In genomic region chr12:12915654-12916053, GRCh38 we compare ENCODE assay signal across 17 cellular contexts. TPM values are rescaled to one million over a fixed set of nuclear protein-coding genes. Genes with fewer than 3 reads are reported as not detected.
A peak's percentile ranks its signal among the peaks of the same experiment; 100 is the strongest.
DNase-seq lines count a peak whose midpoint lies in the region; ATAC-seq, FAIRE-seq and TF ChIP-seq lines count a peak whose summit lies in the region.
"Had no signal": no experiment of that assay in that cellular context is flagged by ENCODE, and none has a peak within 500 bp of the region (broad histone marks: within the 10 kb centered on the region; RNA-seq: fewer than 3 reads in every experiment).

No MANE protein-coding gene starts in this region.

- no peaks in the 10 kb centered on the region for H3K36me3 ChIP-seq in HepG2 (replicated peaks in 1 of 2; ENCODE audit: control insufficient read depth in 1 of 2, insufficient read depth in 2 of 2, low read length in 2 of 2)
- H3K36me3 ChIP-seq in right lobe of liver: no peaks in the 10 kb centered on the region
- no peaks in the 10 kb centered on the region; the same call in none of the 2 replicates for H3K36me3 ChIP-seq in WERI-Rb-1
- H3K36me3 ChIP-seq: neutrophil had no signal

- FAIRE-seq in HepG2 (lab: Jason Lieb, UNC): no peak

- peaks cover 4 to 16% of the 10 kb centered on the region in 2 experiments for H3K27me3 ChIP-seq in HepG2 (ENCODE audit: control insufficient read depth in 1 of 2, insufficient read depth in 2 of 2, low read length in 2 of 2)
- H3K27me3 ChIP-seq in right lobe of liver: no peaks in the 10 kb centered on the region
- H3K27me3 ChIP-seq in WERI-Rb-1 (ENCODE audit: insufficient read depth, low read depth, severe bottlenecking): no peaks in the 10 kb centered on the region
- H3K27me3 ChIP-seq: foreskin keratinocyte, thyroid gland had no signal

- H3K4me3 ChIP-seq in HepG2 (replicated peaks in 1 of 3; ENCODE audit: insufficient read depth in 1 of 3, low read depth in 2 of 3, low read length in 3 of 3): no peak overlapping the region
- H3K4me3 ChIP-seq in right lobe of liver: no peak overlapping the region
- H3K4me3 ChIP-seq in WERI-Rb-1 (ENCODE audit: low read depth, low read length): no peak overlapping the region
- H3K4me3 ChIP-seq: K562, mucosa of descending colon, thyroid gland had no signal

- intact Hi-C loops in HepG2 (cut with micrococcal nuclease; ENCODE audit: unreplicated experiment) (loop anchor here (1.0 kb wide), 3 partner anchors 60 to 297 kb away; no protein-coding TSS in a partner anchor), right lobe of liver (cut with DNase I) (loop anchor here (10.0 kb wide), 3 partner anchors 59 to 299 kb away; no protein-coding TSS in a partner anchor)

- POLR2A ChIA-PET in HepG2 (lab: Yijun Ruan, JAX): no interaction called here

- no peaks in the 10 kb centered on the region for H3K79me2 ChIP-seq in HepG2 (ENCODE audit: insufficient read depth, low read length)

- CTCF ChIA-PET in HepG2 (lab: Yijun Ruan, JAX; ENCODE audit: low intra/inter-chr PET ratio, low total read pairs): interaction anchor here (0.7 to 2.0 kb wide), 7 partner anchors 60 to 318 kb away, joined by 3 to 31 read pairs (median 5); no protein-coding TSS in a partner anchor

- H4K20me1 ChIP-seq in HepG2 (ENCODE audit: insufficient read depth, low read length): no peaks in the 10 kb centered on the region; the same call in 1 of the 2 replicates

- H2AFZ ChIP-seq in HepG2 (ENCODE audit: low read length): no peak overlapping the region

- TF ChIP-seq POLR2A in HepG2 (IDR thresholded peaks at IDR 0.05; ENCODE audit: insufficient read depth in 1 of 2, low read depth in 2 of 2, low read length in 2 of 2): no peak
- no peak for TF ChIP-seq POLR2A in right lobe of liver (IDR thresholded peaks at IDR 0.05)
- TF ChIP-seq POLR2A in erythroblast (IDR thresholded peaks at IDR 0.05; ENCODE audit: low read length): no peak

- 36% methylated on average over 10 of the region's 10 CpGs for WGBS in HepG2 (ENCODE audit: low lambda C conversion rate)
- 68% methylated on average over 10 of the region's 10 CpGs for WGBS in right lobe of liver (ENCODE audit: insufficient coverage, low coverage, low lambda C conversion rate, missing lambda C conversion rate)

- H3K9me3 ChIP-seq in HepG2 (ENCODE audit: low read length) (no peaks in the 10 kb centered on the region), right lobe of liver (no peaks in the 10 kb centered on the region), WERI-Rb-1 (ENCODE audit: severe bottlenecking) (no peaks in the 10 kb centered on the region)
- H3K9me3 ChIP-seq: mucosa of descending colon, neutrophil, thyroid gland had no signal

- DNase-seq in HepG2 (ENCODE audit: low spot score): no peak
- no peak for DNase-seq in right lobe of liver
- DNase-seq in WERI-Rb-1: peak; percentile 33
- peak; percentile 29 for DNase-seq in left kidney (ENCODE audit: low read depth, low spot score)
- no peak for DNase-seq in HuH-7.5 (ENCODE audit: low spot score)
- DNase-seq in RKO (ENCODE audit: low spot score): no peak
- no peak for DNase-seq in erythroblast (lab: John Stamatoyannopoulos, UW)

- in situ Hi-C loops in HepG2 (cut with HindIII; ENCODE audit: extremely low pct_ligation_motif_present, low pct_unique_long_range_greater_than_20kb): loop anchor here (5.0 kb wide), 2 partner anchors 67 to 297 kb away; no protein-coding TSS in a partner anchor

- ATAC-seq in HepG2 (peak; percentile 63), right lobe of liver (no peak), GM18517 (IDR thresholded peaks at IDR 0.05; ENCODE audit: unreplicated experiment) (no peak)

- TF ChIP-seq CTCF in HepG2 (CRISPR knock-in tag; IDR thresholded peaks at IDR 0.05) (no peak), right lobe of liver (IDR thresholded peaks at IDR 0.05) (no peak), WERI-Rb-1 (IDR thresholded peaks at IDR 0.05; ENCODE audit: low read depth, low read length) (0 out of 2 replicates have a peak, but pooled peaks have one; percentile 3)

- H3K27ac ChIP-seq in HepG2 (ENCODE audit: extremely low read length, insufficient read depth, low read length): no peak overlapping the region
- H3K27ac ChIP-seq in right lobe of liver: no peak overlapping the region
- no peak overlapping the region for H3K27ac ChIP-seq in WERI-Rb-1
- H3K27ac ChIP-seq: foreskin keratinocyte, neutrophil had no signal

- TF ChIP-seq RAD21 in HepG2 (CRISPR knock-in tag; IDR thresholded peaks at IDR 0.05): no peak

- TF ChIP-seq EP300 in HepG2 (IDR thresholded peaks at IDR 0.05; ENCODE audit: low read depth in 2 of 2, low read length in 2 of 2) (no peak), HepG2 (CRISPR knock-in tag; IDR thresholded peaks at IDR 0.05; ENCODE audit: borderline replicate concordance) (no peak)

- no peak overlapping the region for H3K4me2 ChIP-seq in HepG2 (ENCODE audit: low read depth, low read length)

- H3K4me1 ChIP-seq in HepG2 (ENCODE audit: insufficient read depth, low read length) (peaks cover 18% of the 10 kb centered on the region), right lobe of liver (peaks cover 0 to 4% (median 0%) of the 10 kb centered on the region in 4 donors)
- H3K4me1 ChIP-seq: foreskin keratinocyte had no signal

- H3K9ac ChIP-seq in HepG2 (ENCODE audit: insufficient read depth, low read depth, low read length): no peak overlapping the region

- BruUV-seq in HepG2 (replicated peaks; lab: Mats Ljungman, UMichigan): no TSS peak

TF ChIP-seq in HepG2, 621 proteins besides CTCF, POLR2A, EP300 and RAD21:
- no peak for TF ChIP-seq IKZF4 (CRISPR knock-in tag; IDR thresholded peaks at IDR 0.05; ENCODE audit: borderline replicate concordance, low read depth, not compliant biosample characterization)
- TF ChIP-seq GPN1 (CRISPR knock-in tag; IDR thresholded peaks at IDR 0.05; ENCODE audit: borderline replicate concordance): no peak
- TF ChIP-seq HOXA5 (CRISPR knock-in tag; IDR thresholded peaks at IDR 0.05): no peak
- TF ChIP-seq RBM39 (IDR thresholded peaks at IDR 0.05; ENCODE audit: low read depth, low read length, poor library complexity, severe bottlenecking): no peak
- TF ChIP-seq NFE2 (CRISPR knock-in tag; IDR thresholded peaks at IDR 0.05): no peak
- TF ChIP-seq SRSF9 (IDR thresholded peaks at IDR 0.05; ENCODE audit: borderline replicate concordance, insufficient read depth, low read depth, low read length, poor library complexity, severe bottlenecking): no peak
- TF ChIP-seq SMAD9 (CRISPR knock-in tag; IDR thresholded peaks at IDR 0.05): no peak

RNA-seq across cellular contexts. Expression of gene GPRC5A, which starts 24.3 kb away (rescaled TPM):
- total RNA-seq in HepG2 (2016; rRNA removed; fragmentation: Illumina TruSeq; extraction: Trizol) (0.24 and 0.27 TPM in 2 replicates), right lobe of liver (under 1 TPM; 0.35 to 0.80 (median 0.44) TPM)
- 0.18 TPM in 1 of 2 replicates, not detected in the other for total RNA-seq in HepG2 (2016; cell fraction: cytosol; rRNA removed; fragmentation: Illumina TruSeq; extraction: Trizol; ENCODE audit: low read depth)
- total RNA-seq in HepG2 (2016; cell fraction: insoluble cytoplasmic fraction; rRNA removed; fragmentation: Illumina TruSeq; extraction: Trizol): 0.18 and 0.80 TPM in 2 replicates
- total RNA-seq in HepG2 (2016; cell fraction: membrane; rRNA removed; fragmentation: Illumina TruSeq; extraction: Trizol): 0.06 and 0.07 TPM in 2 replicates
- total RNA-seq in HepG2 (2016; cell fraction: nucleus; rRNA removed; fragmentation: Illumina TruSeq; extraction: Trizol): 0.63 and 1.0 TPM in 2 replicates
- polyA plus RNA-seq in HepG2 (2011; rRNA removed): 3.0 and 3.3 TPM in 2 replicates
- polyA plus RNA-seq in HepG2 (2011; cell fraction: cytosol; rRNA removed): 3.3 TPM in 2 replicates
- polyA plus RNA-seq in HepG2 (2011; cell fraction: nucleus; rRNA removed): 1.1 and 1.2 TPM in 2 replicates
- 0.38 and 0.91 TPM in 2 replicates for polyA plus RNA-seq in HepG2 (2012)
- polyA plus RNA-seq in HepG2 (2016; cell fraction: cytosol; fragmentation: Illumina TruSeq; extraction: Trizol; ENCODE audit: low read depth): 0.05 and 0.16 TPM in 2 replicates
- polyA plus RNA-seq in HepG2 (2016; cell fraction: insoluble cytoplasmic fraction; fragmentation: Illumina TruSeq; extraction: Trizol; ENCODE audit: low read depth): 0.49 and 0.73 TPM in 2 replicates
- 0.24 and 0.27 TPM in 2 replicates for polyA plus RNA-seq in HepG2 (2016; cell fraction: membrane; fragmentation: Illumina TruSeq; extraction: Trizol; ENCODE audit: low read depth)
- polyA plus RNA-seq in HepG2 (2016; cell fraction: nucleus; fragmentation: Illumina TruSeq; extraction: Trizol; ENCODE audit: insufficient read depth, low read depth): 1.00 and 1.3 TPM in 2 replicates
- 20.8 and 1,453 TPM in 2 replicates for polyA minus RNA-seq in HepG2 (2011; rRNA and poly(A)+ RNA removed; ENCODE audit: low replicate concordance)
- 2.6 and 2.8 TPM in 2 replicates for polyA minus RNA-seq in HepG2 (2011; cell fraction: cytosol; rRNA and poly(A)+ RNA removed)
- polyA minus RNA-seq in HepG2 (2011; cell fraction: nucleus; rRNA and poly(A)+ RNA removed): 1.1 and 1.4 TPM in 2 replicates
- polyA plus RNA-seq: CD4-positive, CD25-positive, alpha-beta regulatory T cell had no signal

RNA-seq across cellular contexts. Expression of gene GPRC5D, which starts 36.3 kb away (rescaled TPM):
- total RNA-seq in HepG2 (2016; rRNA removed; fragmentation: Illumina TruSeq; extraction: Trizol): not detected in 2 replicates
- total RNA-seq in HepG2 (2016; cell fraction: cytosol; rRNA removed; fragmentation: Illumina TruSeq; extraction: Trizol; ENCODE audit: low read depth): not detected in 2 replicates
- total RNA-seq in HepG2 (2016; cell fraction: insoluble cytoplasmic fraction; rRNA removed; fragmentation: Illumina TruSeq; extraction: Trizol): not detected in 2 replicates
- total RNA-seq in HepG2 (2016; cell fraction: membrane; rRNA removed; fragmentation: Illumina TruSeq; extraction: Trizol): not detected in 2 replicates
- total RNA-seq in HepG2 (2016; cell fraction: nucleus; rRNA removed; fragmentation: Illumina TruSeq; extraction: Trizol): not detected in 2 replicates
- polyA plus RNA-seq in HepG2 (2011; rRNA removed): not detected in 2 replicates
- polyA plus RNA-seq in HepG2 (2011; cell fraction: cytosol; rRNA removed): 0.12 TPM in 1 of 2 replicates, not detected in the other
- polyA plus RNA-seq in HepG2 (2011; cell fraction: nucleus; rRNA removed): not detected in 2 replicates
- 0.31 and 0.55 TPM in 2 replicates for polyA plus RNA-seq in HepG2 (2012)
- not detected in 2 replicates for polyA plus RNA-seq in HepG2 (2016; cell fraction: cytosol; fragmentation: Illumina TruSeq; extraction: Trizol; ENCODE audit: low read depth)
- not detected in 2 replicates for polyA plus RNA-seq in HepG2 (2016; cell fraction: insoluble cytoplasmic fraction; fragmentation: Illumina TruSeq; extraction: Trizol; ENCODE audit: low read depth)
- polyA plus RNA-seq in HepG2 (2016; cell fraction: membrane; fragmentation: Illumina TruSeq; extraction: Trizol; ENCODE audit: low read depth): not detected in 2 replicates
- not detected in 2 replicates for polyA plus RNA-seq in HepG2 (2016; cell fraction: nucleus; fragmentation: Illumina TruSeq; extraction: Trizol; ENCODE audit: insufficient read depth, low read depth)
- not detected in 2 replicates for polyA minus RNA-seq in HepG2 (2011; rRNA and poly(A)+ RNA removed; ENCODE audit: low replicate concordance)
- polyA minus RNA-seq in HepG2 (2011; cell fraction: cytosol; rRNA and poly(A)+ RNA removed): not detected in 2 replicates
- not detected in 2 replicates for polyA minus RNA-seq in HepG2 (2011; cell fraction: nucleus; rRNA and poly(A)+ RNA removed)
- total RNA-seq in right lobe of liver: not detected
- total RNA-seq: CD4-positive, CD25-positive, alpha-beta regulatory T cell; cerebellum; foreskin keratinocyte; K562; left cardiac atrium; mucosa of descending colon; RPMI7951; thyroid gland had no signal
- polyA plus RNA-seq: foreskin keratinocyte had no signal

Comparison
In these comparisons a context has a peak if more than half of its experiments do, and no peak if none do; other contexts are left out.
1. DNase-seq: peak in WERI-Rb-1 (single experiment) and left kidney (single experiment); none in HepG2 (single experiment), right lobe of liver (0 of 3), HuH-7.5 (single experiment), RKO (single experiment) and erythroblast (0 of 2).